33 cellular contexts compared by ENCODE assay signal in the genomic region with DNA sequence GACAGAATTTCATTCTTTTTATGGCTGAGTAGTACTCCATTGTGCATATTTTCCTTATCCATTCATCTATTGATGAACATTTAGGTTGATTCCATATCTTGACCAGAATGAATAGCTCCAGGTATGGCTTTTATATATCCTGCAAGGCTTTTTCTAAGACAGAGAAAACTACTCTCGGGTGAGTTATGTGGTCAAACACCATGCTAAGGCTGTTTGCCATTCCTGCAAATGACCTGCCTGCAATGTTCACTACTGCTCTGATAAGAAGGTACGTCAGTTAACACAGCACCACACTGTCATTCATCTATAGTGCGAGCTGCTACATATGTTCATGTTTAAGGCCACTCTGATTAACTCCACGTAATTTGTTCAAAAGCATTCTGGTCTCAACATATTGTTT.
"Had no signal": no experiment of that assay in that cellular context is flagged by ENCODE, and none has a peak within 500 bp of the region (broad histone marks: within the 10 kb centered on the region; RNA-seq: fewer than 3 reads in every experiment).

No MANE protein-coding gene starts in this region.

- DNase-seq: activated effector memory CD4-positive, alpha-beta T cell treated with anti-CD3 and anti-CD28 coated beads, Interleukin-2, amount 50 U/mL, for 16 hours; activated effector memory CD4-positive, alpha-beta T cell treated with Interleukin-2 at 50 U/mL for 16 hours; activated gamma-delta T cell; activated gamma-delta T cell treated with Interleukin-2 at 50 U/mL for 16 hours; activated naive CD4-positive, alpha-beta T cell; activated naive CD4-positive, alpha-beta T cell treated with anti-CD3 and anti-CD28 coated beads for 36 hours; activated naive CD4-positive, alpha-beta T cell treated with anti-CD3 and anti-CD28 coated beads, Interleukin-2, amount 10 ng/mL, durations not matched to agents 7 days and 5 days; activated naive CD4-positive, alpha-beta T cell treated with anti-CD3 and anti-CD28 coated beads, Interleukin-2, amount 50 U/mL, for 16 hours; activated naive CD4-positive, alpha-beta T cell treated with Interleukin-2 at 50 U/mL for 16 hours; activated naive CD8-positive, alpha-beta T cell treated with anti-CD3 and anti-CD28 coated beads for 36 hours; activated naive CD8-positive, alpha-beta T cell treated with anti-CD3 and anti-CD28 coated beads, Interleukin-2, amount 10 ng/mL, durations not matched to agents 7 days and 5 days; activated naive CD8-positive, alpha-beta T cell treated with anti-CD3 and anti-CD28 coated beads, Interleukin-2, amount 50 U/mL, for 24 hours; activated T-cell treated with anti-CD3 and anti-CD28 coated beads for 4 hours; activated T-cell treated with anti-CD3 and anti-CD28 coated beads, Interleukin-2, amount 50 U/mL, for 1 hour; activated T-cell treated with anti-CD3 and anti-CD28 coated beads, Interleukin-2, amount 50 U/mL, for 24 hours; activated T-cell treated with anti-CD3 and anti-CD28 coated beads, Interleukin-2, amount 50 U/mL, for 4 hours; activated T-cell treated with anti-CD3 and anti-CD28 coated beads, Interleukin-2, amount 50 U/mL, for 48 hours; activated T-cell treated with anti-CD3 and anti-CD28 coated beads, Interleukin-2, amount 50 U/mL, for 72 hours; adrenal gland; amniotic stem cell; amygdala; anterior cingulate cortex; aorta; body of pancreas; brain microvascular endothelial cell; caudate nucleus; central memory CD4-positive, alpha-beta T cell; cerebellar nuclear complex had no signal

- H3K9me3 ChIP-seq: adrenal gland, ascending aorta, body of pancreas, breast epithelium had no signal

- H3K36me3 ChIP-seq: adrenal gland, ascending aorta, brain microvascular endothelial cell, breast epithelium, cardiac muscle cell had no signal

- H3K27ac ChIP-seq: adrenal gland, ascending aorta, body of pancreas, brain microvascular endothelial cell, breast epithelium, cardiac muscle cell had no signal

- H3K27me3 ChIP-seq: adrenal gland, ascending aorta, body of pancreas, brain microvascular endothelial cell, breast epithelium, cardiac muscle cell had no signal

- ATAC-seq: activated naive CD4-positive, alpha-beta T cell treated with anti-CD3 and anti-CD28 coated beads, Interleukin-2, amount 50 U/mL, for 72 hours; activated naive CD8-positive, alpha-beta T cell treated with anti-CD3 and anti-CD28 coated beads, Interleukin-2, amount 50 U/mL, for 24 hours; activated T-cell treated with anti-CD3 and anti-CD28 coated beads, Interleukin-2, amount 50 U/mL, for 4 hours; activated T-cell treated with anti-CD3 and anti-CD28 coated beads, Interleukin-2, amount 50 U/mL, for 72 hours; activated T-helper 17 cell treated with anti-CD3 and anti-CD28 coated beads, Interleukin-2, amount 50 U/mL, for 72 hours; body of pancreas had no signal

- H3K4me1 ChIP-seq: adrenal gland, ascending aorta, breast epithelium had no signal

- H3K4me3 ChIP-seq: adrenal gland, ascending aorta, body of pancreas, breast epithelium, cardiac muscle cell had no signal
